20 cellular contexts compared by ENCODE assay signal in the genomic region with DNA sequence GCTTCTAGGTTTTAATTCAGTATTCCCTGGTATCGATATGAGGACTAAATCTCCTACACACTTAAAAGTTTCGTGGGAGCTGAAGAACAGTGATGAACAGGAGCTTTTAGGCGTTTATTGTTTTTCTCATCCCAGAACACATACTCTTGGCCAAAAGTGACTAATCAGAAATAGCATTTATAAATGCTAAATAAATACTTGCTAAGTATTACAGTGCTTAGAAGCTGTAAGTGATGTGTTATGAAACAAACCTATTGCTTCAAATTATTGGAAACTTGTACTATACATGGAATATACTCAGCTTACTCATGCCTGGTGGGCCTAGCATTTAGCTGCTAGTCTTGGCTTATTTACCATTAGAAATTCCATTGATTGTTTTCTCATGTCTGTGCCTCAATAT.
"Had no signal": no experiment of that assay in that cellular context is flagged by ENCODE, and none has a peak within 500 bp of the region (broad histone marks: within the 10 kb centered on the region; RNA-seq: fewer than 3 reads in every experiment).

No MANE protein-coding gene starts in this region.

- H3K36me3 ChIP-seq: left ventricle myocardium inferior, pancreas, prostate gland, suprapubic skin, thoracic aorta, tibial artery, uterus had no signal

- H3K27ac ChIP-seq: left ventricle myocardium inferior, pancreas, prostate gland, skin epidermis, suprapubic skin, thoracic aorta, tibial artery, uterus had no signal

- DNase-seq: islet precursor cell; left ventricle myocardium inferior; naive thymus-derived CD8-positive, alpha-beta T cell; nucleus accumbens; pancreas; posterior cingulate gyrus; retina; right cardiac atrium; stimulated activated CD4-positive, alpha-beta T cell treated with anti-CD3 and anti-CD28 coated beads, Interleukin-12 subunit alpha, Interleukin-12 subunit beta, amount 100 ng/mL, for 4 hours; stimulated activated CD4-positive, alpha-beta T cell treated with anti-CD3 and anti-CD28 coated beads, Interleukin-15, amount 100 ng/mL, for 24 hours; stimulated activated CD4-positive, alpha-beta T cell treated with anti-CD3 and anti-CD28 coated beads, Interleukin-2, amount 100 ng/mL, for 24 hours; stimulated activated CD4-positive, alpha-beta T cell treated with anti-CD3 and anti-CD28 coated beads, Interleukin-4, amount 100 ng/mL, for 1 hour; stimulated activated naive CD4-positive, alpha-beta T cell; tibial artery; uterus had no signal

- H3K4me3 ChIP-seq: left ventricle myocardium inferior, pancreas, prostate gland, skin epidermis, suprapubic skin, thoracic aorta, tibial artery, uterus had no signal

- H3K27me3 ChIP-seq: pancreas, suprapubic skin, tibial artery, uterus had no signal

- H3K9me3 ChIP-seq: left ventricle myocardium inferior, pancreas, prostate gland, suprapubic skin, thoracic aorta, tibial artery, uterus had no signal

- ATAC-seq: naive thymus-derived CD8-positive, alpha-beta T cell; pancreas; right cardiac atrium; sciatic nerve had no signal
